In the genomic region with DNA sequence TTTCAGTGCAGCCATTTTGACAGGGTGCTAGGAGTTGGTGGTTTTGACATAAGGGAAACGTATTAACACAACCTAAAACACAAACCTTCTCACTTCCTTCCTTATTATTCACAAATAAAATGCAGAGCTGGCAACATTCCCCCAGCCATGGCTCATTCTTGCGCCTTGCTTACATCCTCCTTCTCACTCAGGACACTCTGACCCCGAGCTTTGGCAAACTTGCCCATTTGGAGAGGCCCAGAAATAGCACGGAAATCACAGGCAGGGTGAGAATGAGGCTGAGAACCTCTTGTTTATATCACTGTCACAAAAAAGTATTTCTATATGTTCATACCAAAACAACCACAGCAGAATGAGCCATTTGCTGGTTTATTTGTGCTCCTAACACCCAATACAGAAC, we compare ENCODE assay signal across 23 cellular contexts.
DNase-seq lines count a peak whose midpoint lies in the region; ATAC-seq and TF ChIP-seq lines count a peak whose summit lies in the region.
"Had no signal": no experiment of that assay in that cellular context is flagged by ENCODE, and none has a peak within 500 bp of the region (broad histone marks: within the 10 kb centered on the region; RNA-seq: fewer than 3 reads in every experiment).

No MANE protein-coding gene starts in this region.

- H3K9me3 ChIP-seq in right cardiac atrium (ENCODE audit: control insufficient read depth, low read length) (no peaks in the 10 kb centered on the region), uterus (no peaks in the 10 kb centered on the region)
- H3K9me3 ChIP-seq: SJCRH30 had no signal

- TF ChIP-seq POLR2A in uterus (IDR thresholded peaks at IDR 0.05): no peak

- H3K27ac ChIP-seq in right cardiac atrium (ENCODE audit: low read length) (no peak overlapping the region), uterus (no peak overlapping the region)
- H3K27ac ChIP-seq: SJCRH30 had no signal

- H3K27me3 ChIP-seq in right cardiac atrium (ENCODE audit: control insufficient read depth, insufficient read depth) (no peaks in the 10 kb centered on the region), uterus (no peaks in the 10 kb centered on the region)
- H3K27me3 ChIP-seq: SJCRH30 had no signal

- H3K4me1 ChIP-seq in right cardiac atrium (ENCODE audit: control insufficient read depth, insufficient read depth, low read length): no peaks in the 10 kb centered on the region
- H3K4me1 ChIP-seq in uterus: peaks cover 0 to 3% of the 10 kb centered on the region in 2 donors
- H3K4me1 ChIP-seq: SJCRH30 had no signal

- TF ChIP-seq CTCF in fibroblast of the aortic adventitia (IDR thresholded peaks at IDR 0.05; ENCODE audit: insufficient read depth, low read length) (no peak), uterus (IDR thresholded peaks at IDR 0.05) (no peak)

- DNase-seq in Right ventricle myocardium inferior (ENCODE audit: missing footprints) (no peak), cardiac septum (ENCODE audit: low spot score) (no peak), fibroblast of the aortic adventitia (ENCODE audit: low read depth) (peak; percentile 22), right cardiac atrium (peak; percentile 15 to 65 (median 55)), uterus (peak; percentile 22 to 28), NCI-H187 (lab: John Stamatoyannopoulos, UW) (no peak), NCI-H1694 (lab: John Stamatoyannopoulos, UW) (no peak)
- DNase-seq: 8988T; ACHN; CD4-positive, CD25-positive, alpha-beta regulatory T cell; DMS153; DND-41; NCI-H1092; NCI-H1417 treated with DMSO at 0.1 percent for 48 hours; NCI-H187 treated with DMSO at 0.1 percent for 48 hours; NCI-H446 treated with DMSO at 0.1 percent for 48 hours; NCI-H526; NCI-H82; NK-92 treated with Interleukin-12 subunit alpha and Interleukin-12 subunit beta, amount 100 ng/mL, for 24 hours; SJCRH30 had no signal

- no peaks in the 10 kb centered on the region for H3K36me3 ChIP-seq in uterus
- H3K36me3 ChIP-seq: SJCRH30 had no signal

- no peak overlapping the region for H3K4me3 ChIP-seq in fibroblast of the aortic adventitia (ENCODE audit: low read depth, low read length)
- no peak overlapping the region for H3K4me3 ChIP-seq in right cardiac atrium (ENCODE audit: low read length)
- no peak overlapping the region for H3K4me3 ChIP-seq in uterus
- H3K4me3 ChIP-seq: SJCRH30 had no signal

- ATAC-seq in Right ventricle myocardium inferior: peak; percentile 70
- peak; percentile 44 to 48 for ATAC-seq in right cardiac atrium
- no peak for ATAC-seq in GM19351 (IDR thresholded peaks at IDR 0.05; ENCODE audit: unreplicated experiment)
- ATAC-seq: Panc1, SK-N-SH treated with all-trans-retinoic acid at 6 μM for 48 hours had no signal

- 35% methylated on average over 4 of the region's 4 CpGs for WGBS in right cardiac atrium

- intact Hi-C loops in Right ventricle myocardium inferior (cut with DNase I) (loop anchor here (10.0 kb wide), 1 partner anchor 527 kb away; no protein-coding TSS in a partner anchor), cardiac septum (cut with DNase I) (loop anchor here (10.0 kb wide), 1 partner anchor 337 kb away; no protein-coding TSS in a partner anchor), right cardiac atrium (cut with DNase I) (no loop called here), uterus (cut with DNase I; ENCODE audit: low total_unique reads) (no loop called here)

Comparison
In these comparisons a context has a peak if more than half of its experiments do, and no peak if none do; other contexts are left out.
1. DNase-seq: peak in fibroblast of the aortic adventitia (single experiment), right cardiac atrium (3 of 3) and uterus (2 of 2); none in Right ventricle myocardium inferior (single experiment), cardiac septum (single experiment), NCI-H187 (0 of 2) and NCI-H1694 (single experiment).
2. intact Hi-C loops: an anchor here in Right ventricle myocardium inferior (10.0 kb wide) and cardiac septum (10.0 kb wide); none called in right cardiac atrium and uterus.